In the genomic region with DNA sequence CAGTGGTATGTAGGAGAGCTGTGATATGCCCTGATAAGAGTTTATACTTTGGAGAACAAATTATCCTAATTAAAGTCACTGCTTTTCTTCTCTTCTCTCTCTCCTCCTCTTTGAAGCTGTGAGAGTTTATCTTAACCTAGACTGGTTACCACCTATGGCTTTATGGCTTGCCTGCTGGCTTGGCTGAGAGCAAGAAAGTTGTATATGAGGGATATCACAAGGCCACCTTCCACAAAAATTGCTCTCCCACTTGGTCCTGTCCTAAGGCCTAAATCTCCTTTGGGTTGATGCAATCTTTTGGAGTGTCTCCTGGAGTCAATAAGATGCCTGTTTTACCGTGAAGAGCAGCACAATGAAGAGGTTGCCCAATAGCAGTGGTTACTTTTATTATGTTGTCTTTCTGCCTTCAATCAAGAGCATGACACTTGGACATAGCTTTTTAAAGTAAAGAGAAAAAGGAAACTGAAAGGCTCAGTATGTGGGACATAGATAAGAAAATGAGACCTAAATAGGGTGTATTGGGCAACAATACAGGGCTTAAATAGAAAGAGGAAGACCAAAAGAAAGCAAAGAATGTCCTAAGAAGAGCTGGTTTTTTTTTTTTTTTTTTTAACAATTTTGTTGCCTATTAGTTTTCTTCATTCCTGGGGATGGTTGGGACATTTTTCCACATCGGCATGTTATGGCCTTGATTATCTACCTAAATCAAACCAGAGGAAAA, we compare ENCODE assay signal across 8 cellular contexts. TPM values are rescaled to one million over a fixed set of nuclear protein-coding genes. Genes with fewer than 3 reads are reported as not detected.
DNase-seq lines count a peak whose midpoint lies in the region; ATAC-seq and TF ChIP-seq lines count a peak whose summit lies in the region.

No MANE protein-coding gene starts in this region.

- H3F3A ChIP-seq in neural progenitor cell (ENCODE audit: low read depth) (peaks cover 18% of the 10 kb centered on the region), PC-9 (ENCODE audit: insufficient read depth, low read depth) (no peaks in the 10 kb centered on the region)

- no peak overlapping the region for H3K27ac Mint-ChIP-seq in neural progenitor cell

- H2AFZ ChIP-seq in neural progenitor cell (replicated peaks), result no peak overlapping the region
- H2AFZ ChIP-seq in PC-9, result no peak overlapping the region

- POLR2A ChIA-PET in PC-9 (lab: Charles Lee; ENCODE audit: unreplicated experiment), result no interaction called here

- H3K9ac ChIP-seq in adipocyte (ENCODE audit: low read length) (no peak overlapping the region), neural progenitor cell (no peak overlapping the region)

- no peaks in the 10 kb centered on the region for H3K27me3 ChIP-seq in adipocyte (replicated peaks; ENCODE audit: control insufficient read depth, insufficient read depth, low read length)
- H3K27me3 ChIP-seq in neural progenitor cell, result peaks cover 25% of the 10 kb centered on the region
- H3K27me3 ChIP-seq in PC-9 (ENCODE audit: insufficient read depth, low read depth), result no peaks in the 10 kb centered on the region

- no peaks in the 10 kb centered on the region for H3K79me2 ChIP-seq in neural progenitor cell (ENCODE audit: low read depth)
- H3K79me2 ChIP-seq in PC-9 (ENCODE audit: low read depth), result no peaks in the 10 kb centered on the region

- H3K9me3 ChIP-seq in adipocyte (ENCODE audit: control insufficient read depth, low read length), result no peaks in the 10 kb centered on the region
- no peaks in the 10 kb centered on the region for H3K9me3 ChIP-seq in neural progenitor cell (ENCODE audit: low read depth)
- no peaks in the 10 kb centered on the region for H3K9me3 ChIP-seq in PC-9 (ENCODE audit: insufficient read depth, low read depth)

- H3K36me3 ChIP-seq in adipocyte (ENCODE audit: control insufficient read depth, insufficient read depth, low read length, severe bottlenecking), result no peaks in the 10 kb centered on the region
- H3K36me3 ChIP-seq in neural progenitor cell, result no peaks in the 10 kb centered on the region
- H3K36me3 ChIP-seq in PC-9 (ENCODE audit: low read depth), result no peaks in the 10 kb centered on the region

- no peak overlapping the region for H3K4me3 Mint-ChIP-seq in neural progenitor cell

- H3K36me3 Mint-ChIP-seq in neural progenitor cell, result no peaks in the 10 kb centered on the region

- BruUV-seq in PC-9 (replicated peaks; lab: Mats Ljungman, UMichigan), result no TSS peak

- TF ChIP-seq CTCF in neural progenitor cell (IDR thresholded peaks at IDR 0.05) (no peak), PC-9 (conservative IDR thresholded peaks at IDR 0.05) (no peak)

- peak overlapping the region; percentile 36 for H3K4me2 ChIP-seq in neural progenitor cell
- H3K4me2 ChIP-seq in PC-9, result no peak overlapping the region

- H3K9me3 Mint-ChIP-seq in neural progenitor cell, result no peaks in the 10 kb centered on the region

- H3K4me3 ChIP-seq in adipocyte (ENCODE audit: low read length) (no peak overlapping the region), neural progenitor cell (peak overlapping the region; percentile 3), PC-9 (no peak overlapping the region)

- ATAC-seq in GM18519 (IDR thresholded peaks at IDR 0.05; ENCODE audit: low FRiP score, unreplicated experiment) (peak; percentile 84), HG03025 (IDR thresholded peaks at IDR 0.05; ENCODE audit: low FRiP score, unreplicated experiment) (peak; percentile 57)

- peak; percentile 26 for DNase-seq in adipocyte (ENCODE audit: low read depth)
- peak; percentile 24 for DNase-seq in neural progenitor cell (ENCODE audit: low spot score)
- DNase-seq in activated CD8-positive, alpha-beta memory T cell treated with anti-CD3 and anti-CD28 coated beads, Interleukin-2, amount 50 U/mL, for 48 hours, result no peak
- DNase-seq in activated CD4-positive, CD25-positive, alpha-beta regulatory T cell treated with anti-CD3 and anti-CD28 coated beads, Interleukin-2, amount 50 U/mL, for 72 hours, result no peak
- DNase-seq in NCI-H1048 (lab: John Stamatoyannopoulos, UW), result no peak
- DNase-seq in PC-9, result no peak

- no peaks in the 10 kb centered on the region for H3K27me3 Mint-ChIP-seq in neural progenitor cell (ENCODE audit: insufficient read depth, low read depth)

- H3K9me2 ChIP-seq in PC-9 (ENCODE audit: insufficient read depth), result no peaks in the 10 kb centered on the region

- H3K27ac ChIP-seq in neural progenitor cell, result peak overlapping the region; percentile 64
- H3K27ac ChIP-seq in PC-9, result no peak overlapping the region

- no peaks in the 10 kb centered on the region for H3K4me1 ChIP-seq in adipocyte (ENCODE audit: control insufficient read depth, insufficient read depth, low read length)
- H3K4me1 ChIP-seq in neural progenitor cell, result peaks cover 33% of the 10 kb centered on the region
- H3K4me1 ChIP-seq in PC-9 (replicated peaks; ENCODE audit: insufficient read depth), result no peaks in the 10 kb centered on the region

- H3K4me1 Mint-ChIP-seq in neural progenitor cell, result peaks cover 22% of the 10 kb centered on the region

- CTCF ChIA-PET in PC-9 (lab: Charles Lee), result no interaction called here

- intact Hi-C loops in PC-9 (cut with micrococcal nuclease; ENCODE audit: unreplicated experiment), result no loop called here

- H4K20me1 ChIP-seq in neural progenitor cell (ENCODE audit: low read depth), result no peaks in the 10 kb centered on the region
- no peaks in the 10 kb centered on the region for H4K20me1 ChIP-seq in PC-9 (ENCODE audit: insufficient read depth)

RNA-seq across cellular contexts. Expression of gene GUCY1A1, which starts 9.2 kb away (rescaled TPM):
- total RNA-seq in neural progenitor cell (ENCODE audit: low replicate concordance), result 1.5 and 2.5 TPM in 2 replicates
- 0.17 and 0.43 TPM in 2 replicates for total RNA-seq in PC-9 (2021)

Comparison
In these comparisons a context has a peak if more than half of its experiments do, and no peak if none do; other contexts are left out.
1. DNase-seq: peak in adipocyte (single experiment) and neural progenitor cell (single experiment); none in activated CD8-positive, alpha-beta memory T cell treated with anti-CD3 and anti-CD28 coated beads, Interleukin-2, amount 50 U/mL, for 48 hours (single experiment), activated CD4-positive, CD25-positive, alpha-beta regulatory T cell treated with anti-CD3 and anti-CD28 coated beads, Interleukin-2, amount 50 U/mL, for 72 hours (single experiment), NCI-H1048 (single experiment) and PC-9 (0 of 2).